ENCODE assay signal across 8 cellular contexts in the genomic region with DNA sequence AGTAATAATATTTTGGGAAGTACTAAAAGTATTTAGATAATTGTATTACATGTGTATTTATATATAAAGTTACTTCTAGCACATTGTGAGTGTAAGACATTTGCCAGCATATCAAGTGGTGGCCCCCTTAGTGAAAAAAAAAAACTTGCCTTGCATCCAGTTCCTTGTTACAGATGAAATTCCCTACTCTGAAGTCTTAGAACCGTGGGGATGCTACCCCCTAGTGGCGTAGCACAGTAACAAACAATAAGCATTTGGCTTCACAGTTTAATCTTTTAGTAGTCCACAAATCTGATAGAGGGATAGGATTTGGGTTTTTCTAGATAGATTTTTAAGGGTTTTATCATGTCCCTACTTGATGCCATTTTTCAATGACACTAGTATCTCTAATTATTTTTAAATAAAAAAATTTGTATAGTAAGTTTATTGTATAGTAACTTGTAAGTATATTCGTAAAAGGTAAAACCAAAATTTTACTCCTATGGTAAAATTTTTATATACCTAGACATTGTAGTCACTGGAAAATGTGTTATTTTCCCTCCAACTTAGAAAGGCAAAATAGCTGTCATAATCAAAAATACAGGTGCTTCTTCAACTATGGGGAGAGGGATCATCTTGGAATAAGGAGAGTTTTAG. TPM values are rescaled to one million over a fixed set of nuclear protein-coding genes. Genes with fewer than 3 reads are reported as not detected.
A peak's percentile ranks its signal among the peaks of the same experiment; 100 is the strongest.
DNase-seq lines count a peak whose midpoint lies in the region; ATAC-seq and TF ChIP-seq lines count a peak whose summit lies in the region.

No MANE protein-coding gene starts in this region.

- ATAC-seq in GM18505 (IDR thresholded peaks at IDR 0.05; ENCODE audit: unreplicated experiment) (peak; percentile 58), HG03342 (IDR thresholded peaks at IDR 0.05; ENCODE audit: unreplicated experiment) (peak; percentile 86), left lobe of liver (peak; percentile 96)

- no peak for TF ChIP-seq POLR2A in GM18505 (IDR thresholded peaks at IDR 0.05; ENCODE audit: borderline replicate concordance, extremely low read depth, insufficient read depth, insufficient read length)

- DNase-seq in A172 (ENCODE audit: low spot score) (peak; percentile 82), NCI-H446 (lab: John Stamatoyannopoulos, UW) (peak; percentile 76 to 80), cerebellum (ENCODE audit: low spot score) (peak; percentile 68), left lobe of liver (ENCODE audit: low spot score) (peak; percentile 60)
- DNase-seq in activated CD4-positive, CD25-positive, alpha-beta regulatory T cell (lab: John Stamatoyannopoulos, UW) = peak; percentile 24 to 30 (median 26)
- DNase-seq in stimulated activated CD4-positive, alpha-beta T cell treated with anti-CD3 and anti-CD28 coated beads, TNF-alpha, amount 100 ng/mL, for 1 hour (ENCODE audit: low read depth in 3 of 3, low spot score in 1 of 3) = peak; percentile 32 to 41 (median 34)

RNA-seq across cellular contexts. Expression of gene SMC4, which starts 14.3 kb away (rescaled TPM):
- total RNA-seq in A172 (2014; rRNA removed; shearing (Covaris generic)) = 126 and 165 TPM in 2 replicates
- total RNA-seq in cerebellum (69.8 TPM), left lobe of liver (12.0 TPM)

RNA-seq across cellular contexts. Expression of gene IFT80, which starts 14.7 kb away (rescaled TPM):
- total RNA-seq in A172 (2014; rRNA removed; shearing (Covaris generic)) = 32.7 and 41.1 TPM in 2 replicates
- total RNA-seq in cerebellum = 55.4 TPM
- 6.3 TPM for total RNA-seq in left lobe of liver

RNA-seq across cellular contexts. Expression of gene TRIM59, which starts 35.9 kb away (rescaled TPM):
- 77.4 and 79.6 TPM in 2 replicates for total RNA-seq in A172 (2014; rRNA removed; shearing (Covaris generic))
- total RNA-seq in cerebellum = 13.2 TPM
- 0.25 TPM for total RNA-seq in left lobe of liver

Comparison
In these comparisons a context has a peak if more than half of its experiments do, and no peak if none do; other contexts are left out.
1. Peak in every context shown above with its lines: DNase-seq and ATAC-seq.
2. DNase-seq: peak in every context shown above with its lines; median percentile 82 in A172; 78 in NCI-H446; 68 in cerebellum; 60 in left lobe of liver; 34 in stimulated activated CD4-positive, alpha-beta T cell treated with anti-CD3 and anti-CD28 coated beads, TNF-alpha, amount 100 ng/mL, for 1 hour; 26 in activated CD4-positive, CD25-positive, alpha-beta regulatory T cell.
3. RNA of gene TRIM59, which starts 35.9 kb away (total RNA-seq): 77.4 to 79.6 TPM in A172 and 13.2 TPM in cerebellum (single experiment); 0.25 TPM in left lobe of liver (single experiment); every median in the first group is over 10 times any median in the second.